ENCODE assay signal across 25 cellular contexts in the genomic region with DNA sequence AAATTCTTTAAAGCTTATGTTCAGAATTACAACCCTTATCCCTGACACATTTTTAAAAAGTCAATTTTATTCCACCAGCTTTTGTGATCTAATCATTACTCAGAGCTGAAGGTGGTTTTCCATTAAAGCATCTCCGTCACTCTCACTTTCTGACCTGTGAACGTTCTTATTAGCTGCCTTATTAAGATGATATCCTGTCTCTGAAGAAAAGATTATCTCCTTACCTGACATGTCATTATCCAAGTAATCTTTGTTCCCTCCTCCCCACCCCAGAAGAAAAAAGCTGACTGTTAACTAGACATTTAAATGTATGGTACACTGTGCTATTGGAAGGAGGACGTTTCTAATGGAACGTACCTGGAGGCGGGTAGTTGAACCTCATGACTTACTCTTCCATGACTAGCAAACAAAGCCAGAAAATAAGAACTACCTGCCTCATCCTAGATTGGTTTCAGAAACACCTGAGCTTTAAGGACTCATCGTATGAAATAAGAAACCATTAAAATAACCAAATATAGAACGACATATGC.
"Had no signal": no experiment of that assay in that cellular context is flagged by ENCODE, and none has a peak within 500 bp of the region (broad histone marks: within the 10 kb centered on the region; RNA-seq: fewer than 3 reads in every experiment).

No MANE protein-coding gene starts in this region.

- DNase-seq: activated CD4-positive, alpha-beta memory T cell treated with anti-CD3 and anti-CD28 coated beads, Interleukin-2, amount 10 ng/mL, durations not matched to agents 7 days and 5 days; activated CD4-positive, alpha-beta T cell treated with anti-CD3 and anti-CD28 coated beads for 1 hour; activated CD4-positive, alpha-beta T cell treated with anti-CD3 and anti-CD28 coated beads for 4 hours; activated CD4-positive, alpha-beta T cell treated with anti-CD3 and anti-CD28 coated beads, Interleukin-2, amount 10 ng/mL, durations not matched to agents 7 days and 5 days; activated CD4-positive, alpha-beta T cell treated with anti-CD3 and anti-CD28 coated beads, Interleukin-2, amount 50 U/mL, for 4 hours; activated CD8-positive, alpha-beta memory T cell treated with anti-CD3 and anti-CD28 coated beads, Interleukin-2, amount 50 U/mL, for 48 hours; activated gamma-delta T cell; activated naive CD4-positive, alpha-beta T cell; activated naive CD4-positive, alpha-beta T cell treated with anti-CD3 and anti-CD28 coated beads, Interleukin-2, amount 50 U/mL, for 16 hours; activated T-cell treated with anti-CD3 and anti-CD28 coated beads for 4 hours; activated T-cell treated with anti-CD3 and anti-CD28 coated beads, Interleukin-2, amount 50 U/mL, for 24 hours; activated T-cell treated with anti-CD3 and anti-CD28 coated beads, Interleukin-2, amount 50 U/mL, for 72 hours; amniotic stem cell; anterior cingulate cortex; brain microvascular endothelial cell; central memory CD4-positive, alpha-beta T cell; cerebellar nuclear complex; colonic mucosa; effector CD8-positive, alpha-beta T cell; foreskin fibroblast; T-helper 2 cell had no signal

- H3K4me1 ChIP-seq: colonic mucosa had no signal

- H3K27me3 Mint-ChIP-seq: activated CD4-positive, alpha-beta memory T cell treated with anti-CD3 and anti-CD28 coated beads, Interleukin-2, amount 10 ng/mL, durations not matched to agents 7 days and 5 days; activated CD4-positive, alpha-beta T cell treated with anti-CD3 and anti-CD28 coated beads, Interleukin-2, amount 10 ng/mL, durations not matched to agents 7 days and 5 days; activated naive CD8-positive, alpha-beta T cell; activated T-cell treated with anti-CD3 and anti-CD28 coated beads, Interleukin-2, amount 50 U/mL, for 24 hours had no signal

- H3K4me1 Mint-ChIP-seq: activated CD4-positive, alpha-beta memory T cell treated with anti-CD3 and anti-CD28 coated beads, Interleukin-2, amount 10 ng/mL, durations not matched to agents 7 days and 5 days; activated CD4-positive, alpha-beta T cell treated with anti-CD3 and anti-CD28 coated beads, Interleukin-2, amount 10 ng/mL, durations not matched to agents 7 days and 5 days had no signal

- H3K36me3 ChIP-seq: brain microvascular endothelial cell, colonic mucosa had no signal

- H3K9me3 Mint-ChIP-seq: activated T-cell treated with anti-CD3 and anti-CD28 coated beads, Interleukin-2, amount 50 U/mL, for 24 hours had no signal

- H3K27ac ChIP-seq: brain microvascular endothelial cell, colonic mucosa, VCaP had no signal

- H3K4me3 ChIP-seq: colonic mucosa had no signal

- H3K36me3 Mint-ChIP-seq: activated naive CD8-positive, alpha-beta T cell; WTC11 had no signal

- H3K9me3 ChIP-seq: colonic mucosa had no signal

- ATAC-seq: activated T-cell treated with anti-CD3 and anti-CD28 coated beads, Interleukin-2, amount 50 U/mL, for 72 hours; esophagus mucosa; WTC11 had no signal

- H3K27me3 ChIP-seq: brain microvascular endothelial cell, colonic mucosa had no signal

- H3K4me3 Mint-ChIP-seq: activated CD4-positive, alpha-beta memory T cell treated with anti-CD3 and anti-CD28 coated beads, Interleukin-2, amount 10 ng/mL, durations not matched to agents 7 days and 5 days; activated CD4-positive, alpha-beta T cell treated with anti-CD3 and anti-CD28 coated beads, Interleukin-2, amount 10 ng/mL, durations not matched to agents 7 days and 5 days; activated naive CD8-positive, alpha-beta T cell; activated T-cell treated with anti-CD3 and anti-CD28 coated beads, Interleukin-2, amount 50 U/mL, for 24 hours; activated T-cell treated with anti-CD3 and anti-CD28 coated beads, Interleukin-2, amount 50 U/mL, for 72 hours; WTC11 had no signal

- H3K27ac Mint-ChIP-seq: activated CD4-positive, alpha-beta memory T cell treated with anti-CD3 and anti-CD28 coated beads, Interleukin-2, amount 10 ng/mL, durations not matched to agents 7 days and 5 days; activated CD4-positive, alpha-beta T cell treated with anti-CD3 and anti-CD28 coated beads, Interleukin-2, amount 10 ng/mL, durations not matched to agents 7 days and 5 days; activated naive CD8-positive, alpha-beta T cell; activated T-cell treated with anti-CD3 and anti-CD28 coated beads, Interleukin-2, amount 50 U/mL, for 24 hours; activated T-cell treated with anti-CD3 and anti-CD28 coated beads, Interleukin-2, amount 50 U/mL, for 72 hours; WTC11 had no signal
